Comparison of ENCODE assay signal across 10 cellular contexts in the genomic region with DNA sequence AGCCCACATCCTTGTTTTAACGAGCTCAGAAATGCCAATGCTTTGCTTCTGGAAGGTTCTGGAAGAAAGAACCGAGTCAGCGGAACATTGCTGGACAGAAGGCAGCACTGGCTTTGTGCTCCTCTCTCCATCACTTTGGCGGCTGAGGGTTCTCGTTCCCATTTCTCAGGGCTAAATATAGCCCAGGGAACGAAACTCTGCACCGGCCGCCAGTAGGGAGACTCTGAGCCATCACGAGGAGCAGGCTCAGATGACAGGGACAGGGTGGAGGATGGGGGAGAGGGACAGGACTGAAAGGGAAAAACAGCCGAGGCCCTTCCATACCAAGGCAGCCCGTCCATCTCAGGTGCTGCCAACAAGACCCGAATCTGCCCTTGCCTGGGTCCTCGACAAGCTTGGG.
"Had no signal": no experiment of that assay in that cellular context is flagged by ENCODE, and none has a peak within 500 bp of the region (broad histone marks: within the 10 kb centered on the region; RNA-seq: fewer than 3 reads in every experiment).

No MANE protein-coding gene starts in this region.

- H3K4me3 ChIP-seq: body of pancreas, lower lobe of right lung, upper lobe of left lung had no signal

- H3K9me3 ChIP-seq: body of pancreas, lower lobe of right lung had no signal

- ATAC-seq: activated CD4-positive, CD25-positive, alpha-beta regulatory T cell treated with anti-CD3 and anti-CD28 coated beads, Interleukin-2, amount 50 U/mL, for 24 hours; body of pancreas; lower lobe of right lung; sciatic nerve had no signal

- H3K4me1 ChIP-seq: body of pancreas, lower lobe of right lung, upper lobe of left lung had no signal

- H3K27ac ChIP-seq: body of pancreas, lower lobe of right lung, upper lobe of left lung had no signal

- H3K27me3 ChIP-seq: body of pancreas, upper lobe of left lung had no signal

- H3K36me3 ChIP-seq: lower lobe of right lung, upper lobe of left lung had no signal

- DNase-seq: activated CD4-positive, alpha-beta T cell treated with anti-CD3 and anti-CD28 coated beads, Interleukin-2, amount 50 U/mL, for 1 hour; activated CD8-positive, alpha-beta memory T cell treated with anti-CD3 and anti-CD28 coated beads for 24 hours; activated gamma-delta T cell treated with Interleukin-2 at 50 U/mL for 16 hours; amniotic stem cell; body of pancreas; kidney glomerular epithelial cell; lower lobe of right lung; upper lobe of left lung had no signal
